In the genomic region with DNA sequence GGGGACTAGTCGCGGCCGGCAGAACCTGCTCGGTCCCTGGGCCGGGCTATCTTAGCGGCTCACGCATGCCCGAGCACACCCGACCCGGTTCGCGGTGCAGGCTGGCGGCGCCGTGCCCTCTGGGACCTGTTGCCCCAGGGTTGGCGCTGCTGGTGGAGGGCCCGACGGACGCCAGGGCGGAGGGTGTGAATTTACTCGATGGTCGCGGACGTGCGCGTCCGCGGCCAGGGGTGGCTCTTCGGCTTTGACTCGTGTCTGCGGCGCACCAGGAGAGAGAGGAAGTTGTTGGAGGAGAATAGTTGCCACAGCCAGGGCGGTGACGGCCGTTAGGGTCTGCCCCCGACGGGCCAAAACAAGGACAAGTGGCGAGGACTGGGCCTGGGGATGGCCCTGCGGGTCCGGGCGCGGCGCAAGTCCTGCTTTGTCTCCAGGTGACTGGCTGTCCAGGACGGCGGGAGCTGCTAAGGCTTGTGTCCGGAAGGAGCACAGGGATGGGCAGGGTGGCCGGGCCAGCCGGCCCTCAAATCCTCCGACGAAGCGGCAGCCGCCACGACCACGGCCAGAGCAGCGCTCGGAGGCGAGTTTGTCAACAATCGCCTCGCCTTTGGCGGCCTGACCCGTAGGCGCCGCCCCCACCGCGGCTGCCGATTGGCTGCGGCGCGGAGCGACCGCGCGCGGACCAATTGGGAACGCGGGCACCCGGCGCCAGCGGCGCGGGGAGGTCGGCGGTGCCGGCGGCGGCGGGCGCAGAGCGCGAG, we compare ENCODE assay signal across 8 cellular contexts. TPM values are rescaled to one million over a fixed set of nuclear protein-coding genes. Genes with fewer than 3 reads are reported as not detected.
DNase-seq lines count a peak whose midpoint lies in the region; ATAC-seq, FAIRE-seq and TF ChIP-seq lines count a peak whose summit lies in the region.

No MANE protein-coding gene starts in this region.

- H3K4me1 ChIP-seq in ascending aorta (peaks cover 0 to 17% of the 10 kb centered on the region in 2 donors), right cardiac atrium (ENCODE audit: control insufficient read depth, insufficient read depth, low read length) (no peaks in the 10 kb centered on the region), psoas muscle (peaks cover 18% of the 10 kb centered on the region), aorta (ENCODE audit: control insufficient read depth in 1 of 2, insufficient read depth in 2 of 2, low read length in 2 of 2) (no peaks in the 10 kb centered on the region)

- H3K4me3 ChIP-seq in ascending aorta, result peak overlapping the region; percentile 87 to 89
- H3K4me3 ChIP-seq in right cardiac atrium (ENCODE audit: low read length), result peak overlapping the region; percentile 72
- H3K4me3 ChIP-seq in psoas muscle, result peak overlapping the region; percentile 84
- peak overlapping the region; percentile 44 to 50 for H3K4me3 ChIP-seq in aorta (ENCODE audit: low read length in 2 of 2)

- 1% methylated on average over 90 of the region's 90 CpGs for WGBS in right cardiac atrium
- WGBS in psoas muscle, 3 donors, result 1 to 2% (median 1%) methylated on average over 74 to 90 of the region's 90 CpGs
- 0 to 1% methylated on average over 81 to 90 of the region's 90 CpGs for WGBS in aorta, 2 donors

- DNase-seq in GM12891 (ENCODE audit: insufficient read length, low spot score) (no peak), NCI-H1105 treated with DMSO at 0.1 percent for 48 hours (lab: John Stamatoyannopoulos, UW) (peak; percentile 80), T-helper 1 cell (peak; percentile 60 to 82 (median 68)), ascending aorta (ENCODE audit: low spot score in 2 of 2) (peak; percentile 68 to 93), right cardiac atrium (peak; percentile 89 to 96 (median 96)), psoas muscle (peak; percentile 91 to 95), aorta (peak; percentile 92 to 95)

- ATAC-seq in HG02678 (IDR thresholded peaks at IDR 0.05; ENCODE audit: unreplicated experiment) (peak; percentile 51), right cardiac atrium (peak; percentile 84 to 87), psoas muscle (peak; percentile 74 to 82 (median 77)), aorta (ENCODE audit: low FRiP score) (peak; percentile 88)

- H3K9me3 ChIP-seq in ascending aorta (no peaks in the 10 kb centered on the region), right cardiac atrium (ENCODE audit: control insufficient read depth, low read length) (no peaks in the 10 kb centered on the region), psoas muscle (no peaks in the 10 kb centered on the region), aorta (ENCODE audit: control insufficient read depth, low read length) (no peaks in the 10 kb centered on the region)

- H3K27me3 ChIP-seq in ascending aorta (no peaks in the 10 kb centered on the region), right cardiac atrium (ENCODE audit: control insufficient read depth, insufficient read depth) (no peaks in the 10 kb centered on the region), psoas muscle (ENCODE audit: insufficient read depth in 3 of 3, low read length in 2 of 3) (no peaks in the 10 kb centered on the region), aorta (ENCODE audit: control insufficient read depth in 1 of 2, insufficient read depth in 2 of 2, low read length in 1 of 2) (peaks cover 0 to 2% of the 10 kb centered on the region in 2 donors)

- intact Hi-C loops in ascending aorta (cut with DNase I) (loop anchor here (2.0 to 5.0 kb wide), 4 partner anchors 40 to 1520 kb away; partner anchors contain the start of gene TMEM87B), right cardiac atrium (cut with DNase I) (no loop called here), psoas muscle (cut with DNase I) (loop anchor here in 1 of 2 donors (10.0 kb wide), 1 partner anchor 307 kb away; no protein-coding TSS in a partner anchor), aorta (cut with DNase I) (no loop called here)

- TF ChIP-seq CTCF in ascending aorta (IDR thresholded peaks at IDR 0.05) (no peak), psoas muscle (IDR thresholded peaks at IDR 0.05) (no peak)

- FAIRE-seq in GM12891 (lab: Jason Lieb, UNC), result peak; percentile 95

- H3K27ac ChIP-seq in ascending aorta (peak overlapping the region; percentile 31 to 72), right cardiac atrium (ENCODE audit: low read length) (peak overlapping the region; percentile 13), psoas muscle (peak overlapping the region; percentile 93), aorta (ENCODE audit: low read depth in 1 of 2, low read length in 2 of 2) (no peak overlapping the region)

- TF ChIP-seq POLR2A in GM12891 (IDR thresholded peaks at IDR 0.05; ENCODE audit: low read depth, low read length), result no peak

- H3K36me3 ChIP-seq in ascending aorta, result peaks cover 0 to 15% of the 10 kb centered on the region in 2 donors
- H3K36me3 ChIP-seq in psoas muscle (ENCODE audit: insufficient read depth in 1 of 2, low read depth in 1 of 2), result peaks cover 0 to 29% of the 10 kb centered on the region in 2 donors
- no peaks in the 10 kb centered on the region for H3K36me3 ChIP-seq in aorta (ENCODE audit: control insufficient read depth in 1 of 2, insufficient read depth in 2 of 2, low read length in 1 of 2)

TF ChIP-seq in GM12891, 5 proteins besides CTCF, POLR2A, EP300 and RAD21:
- TF ChIP-seq POU2F2 (IDR thresholded peaks at IDR 0.05; ENCODE audit: low read depth, low read length) (no peak), TAF1 (IDR thresholded peaks at IDR 0.05; ENCODE audit: low read depth, low read length) (no peak), POLR2AphosphoS5 (IDR thresholded peaks at IDR 0.05; ENCODE audit: low read depth, low read length) (no peak), PAX5 (IDR thresholded peaks at IDR 0.05; ENCODE audit: insufficient read depth, low read length, severe bottlenecking) (no peak), SPI1 (IDR thresholded peaks at IDR 0.05; ENCODE audit: low read depth, low read length) (no peak)

RNA-seq across cellular contexts. Expression of gene BCL2L11, which starts 1.3 kb away (rescaled TPM):
- polyA plus RNA-seq in GM12891 (2012; ENCODE audit: low read depth, missing spikeins), result 0.98 TPM
- total RNA-seq in ascending aorta (3.5 TPM), right cardiac atrium (10 to 100 TPM in 3 of 4 donors, 1 to 10 TPM in 1; 7.7 to 21.7 (median 18.6) TPM), psoas muscle (10 to 100 TPM in 2 of 4 donors, 1 to 10 TPM in 2; 8.2 to 25.4 (median 11.7) TPM), aorta (10 to 100 TPM in 1 of 2 donors, 1 to 10 TPM in 1; 6.9 to 14.2 TPM)
- polyA plus RNA-seq in right cardiac atrium (6.2 TPM), psoas muscle (1 to 10 TPM; 2.5 to 7.4 (median 4.6) TPM), aorta (1 to 10 TPM; 2.8 to 3.8 TPM)

Comparison
In these comparisons a context has a peak if more than half of its experiments do, and no peak if none do; other contexts are left out.
1. H3K27ac ChIP-seq: peak in ascending aorta (2 of 2), right cardiac atrium (single experiment) and psoas muscle (single experiment); none in aorta (0 of 2).
2. Peak in every context shown above with its lines, with median percentiles within 50 percentile points of each other: ATAC-seq and H3K4me3 ChIP-seq.